In the genomic region with DNA sequence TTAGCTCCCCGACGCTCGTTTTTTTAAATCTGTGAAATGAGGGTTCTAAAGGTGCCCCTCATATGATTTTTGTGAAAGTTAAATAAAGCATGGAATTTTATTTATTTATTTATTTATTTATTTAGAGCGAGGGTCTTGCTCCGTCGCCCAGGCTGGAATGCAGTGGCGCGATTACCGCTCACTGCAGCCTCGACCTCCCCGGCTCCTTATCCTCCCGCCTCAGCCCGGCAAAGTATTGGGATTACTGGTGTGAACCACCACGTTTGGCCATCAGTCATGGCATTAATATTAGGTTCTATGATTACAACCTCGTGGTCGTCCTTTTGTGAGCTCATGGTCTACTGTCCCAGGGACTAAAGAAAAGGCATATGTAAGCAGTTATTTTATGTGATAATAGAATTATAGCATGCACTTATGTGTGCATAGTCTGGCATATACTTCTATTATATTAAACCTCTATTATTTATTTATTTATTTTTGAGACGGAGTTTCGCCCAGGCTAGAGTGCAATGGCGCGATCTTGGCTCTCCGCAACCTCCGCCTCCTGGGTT, we compare ENCODE assay signal across 9 cellular contexts. TPM values are rescaled to one million over a fixed set of nuclear protein-coding genes. Genes with fewer than 3 reads are reported as not detected.
A peak's percentile ranks its signal among the peaks of the same experiment; 100 is the strongest.
DNase-seq lines count a peak whose midpoint lies in the region; ATAC-seq, FAIRE-seq and TF ChIP-seq lines count a peak whose summit lies in the region.
"Had no signal": no experiment of that assay in that cellular context is flagged by ENCODE, and none has a peak within 500 bp of the region (broad histone marks: within the 10 kb centered on the region; RNA-seq: fewer than 3 reads in every experiment).

No MANE protein-coding gene starts in this region.

- no peaks in the 10 kb centered on the region for H3K27me3 Mint-ChIP-seq in activated T-cell treated with anti-CD3 and anti-CD28 coated beads, Interleukin-2, amount 50 U/mL, for 4 hours (ENCODE audit: low read depth)
- H3K27me3 Mint-ChIP-seq in activated naive CD8-positive, alpha-beta T cell, result no peaks in the 10 kb centered on the region

- no peaks in the 10 kb centered on the region for H3K9me3 Mint-ChIP-seq in activated T-cell treated with anti-CD3 and anti-CD28 coated beads, Interleukin-2, amount 50 U/mL, for 4 hours
- H3K9me3 Mint-ChIP-seq in activated naive CD8-positive, alpha-beta T cell (ENCODE audit: low read depth), result no peaks in the 10 kb centered on the region

- ATAC-seq in activated T-cell treated with anti-CD3 and anti-CD28 coated beads, Interleukin-2, amount 50 U/mL, for 4 hours, result no peak
- no peak for ATAC-seq in left lung

- H3K4me3 Mint-ChIP-seq in activated T-cell treated with anti-CD3 and anti-CD28 coated beads, Interleukin-2, amount 50 U/mL, for 4 hours, result peak overlapping the region; percentile 71
- peak overlapping the region; percentile 96 for H3K4me3 Mint-ChIP-seq in activated naive CD8-positive, alpha-beta T cell

- WGBS in thymus, result 87% methylated on average over 22 of the region's 22 CpGs

- intact Hi-C loops in left lung (cut with DNase I), result no loop called here

- H3K4me3 ChIP-seq in left lung, result peak overlapping the region; percentile 90 to 94
- H3K4me3 ChIP-seq in thymus (ENCODE audit: low read length), result peak overlapping the region; percentile 99

- no peak for DNase-seq in activated T-cell treated with anti-CD3 and anti-CD28 coated beads, Interleukin-2, amount 50 U/mL, for 4 hours
- DNase-seq in activated T-cell treated with anti-CD3 and anti-CD28 coated beads for 4 hours, result no peak
- DNase-seq in left lung, result no peak
- DNase-seq in GM19239 (ENCODE audit: insufficient read length, low spot score), result no peak
- no peak for DNase-seq in activated gamma-delta T cell treated with Interleukin-2 at 50 U/mL for 16 hours
- no peak for DNase-seq in NCI-H524 (lab: John Stamatoyannopoulos, UW)

- H3K27me3 ChIP-seq in left lung (no peaks in the 10 kb centered on the region), thymus (ENCODE audit: control insufficient read depth, insufficient read depth) (no peaks in the 10 kb centered on the region)

- H3K36me3 ChIP-seq in left lung (peaks cover 0 to 26% of the 10 kb centered on the region in 2 donors), thymus (ENCODE audit: control insufficient read depth, insufficient read depth) (peaks cover 22% of the 10 kb centered on the region)

- no peak for FAIRE-seq in GM19239 (lab: Jason Lieb, UNC)

- peaks cover 29% of the 10 kb centered on the region for H3K4me1 Mint-ChIP-seq in activated T-cell treated with anti-CD3 and anti-CD28 coated beads, Interleukin-2, amount 50 U/mL, for 4 hours (ENCODE audit: low read depth)
- peaks cover 35% of the 10 kb centered on the region for H3K4me1 Mint-ChIP-seq in activated naive CD8-positive, alpha-beta T cell (ENCODE audit: low read depth)

- H3K27ac Mint-ChIP-seq in activated naive CD8-positive, alpha-beta T cell, result peak overlapping the region; percentile 68

- TF ChIP-seq CTCF in left lung (IDR thresholded peaks at IDR 0.05), result no peak

- peaks cover 14 to 29% of the 10 kb centered on the region in 2 donors for H3K4me1 ChIP-seq in left lung
- peaks cover 8% of the 10 kb centered on the region for H3K4me1 ChIP-seq in thymus (ENCODE audit: control insufficient read depth, insufficient read depth, low read length)

- peaks cover 18% of the 10 kb centered on the region for H3K36me3 Mint-ChIP-seq in activated T-cell treated with anti-CD3 and anti-CD28 coated beads, Interleukin-2, amount 50 U/mL, for 4 hours (ENCODE audit: insufficient read depth)
- no peaks in the 10 kb centered on the region for H3K36me3 Mint-ChIP-seq in activated naive CD8-positive, alpha-beta T cell

- H3K27ac ChIP-seq in left lung (peak overlapping the region; percentile 95 to 96), thymus (ENCODE audit: low read depth) (no peak overlapping the region)

- no peaks in the 10 kb centered on the region for H3K9me3 ChIP-seq in left lung
- H3K9me3 ChIP-seq in thymus (ENCODE audit: control insufficient read depth), result no peaks in the 10 kb centered on the region

RNA-seq across cellular contexts. Expression of a gene that starts 0.6 kb away (rescaled TPM):
- 10 to 100 TPM; 76.0 to 82.0 (median 76.2) TPM for total RNA-seq in activated T-cell treated with anti-CD3 and anti-CD28 coated beads, Interleukin-2, amount 50 U/mL, for 4 hours
- total RNA-seq in left lung, result 10 to 100 TPM; 55.5 to 62.7 TPM
- 458 TPM for polyA plus RNA-seq in thymus

RNA-seq across cellular contexts. Expression of a gene that starts 4.8 kb away (rescaled TPM):
- total RNA-seq in activated T-cell treated with anti-CD3 and anti-CD28 coated beads, Interleukin-2, amount 50 U/mL, for 4 hours, result 10 to 100 TPM; 14.5 to 19.3 (median 17.3) TPM
- 10 to 100 TPM; 63.5 to 92.6 TPM for total RNA-seq in left lung
- polyA plus RNA-seq in thymus, result 28.3 TPM

RNA-seq across cellular contexts. Expression of a gene that starts 45.9 kb away (rescaled TPM):
- under 1 TPM in 1 of 3 donors, not detected in 2; 0.18 TPM for total RNA-seq in activated T-cell treated with anti-CD3 and anti-CD28 coated beads, Interleukin-2, amount 50 U/mL, for 4 hours
- total RNA-seq in left lung, result 1 to 10 TPM; 3.9 to 8.3 TPM
- 1.3 TPM for polyA plus RNA-seq in thymus

RNA-seq across cellular contexts. Expression of a gene that starts 49.5 kb away (rescaled TPM):
- total RNA-seq in activated T-cell treated with anti-CD3 and anti-CD28 coated beads, Interleukin-2, amount 50 U/mL, for 4 hours, result 1 to 10 TPM in 1 of 3 donors, under 1 TPM in 2; 0.43 to 1.6 (median 0.48) TPM
- total RNA-seq in left lung, result not detected
- polyA plus RNA-seq in thymus, result 0.30 TPM
- total RNA-seq: Daoy had no signal

RNA-seq across cellular contexts. Expression of a gene that starts 50.6 kb away (rescaled TPM):
- total RNA-seq in activated T-cell treated with anti-CD3 and anti-CD28 coated beads, Interleukin-2, amount 50 U/mL, for 4 hours, result not detected
- total RNA-seq in left lung, result 1 to 10 TPM; 1.0 to 1.1 TPM
- polyA plus RNA-seq in thymus, result 0.52 TPM
- total RNA-seq: Daoy had no signal

Comparison
In these comparisons a context has a peak if more than half of its experiments do, and no peak if none do; other contexts are left out.
1. RNA of a gene that starts 45.9 kb away (total RNA-seq): 3.9 to 8.3 TPM in left lung; 0.18 TPM in activated T-cell treated with anti-CD3 and anti-CD28 coated beads, Interleukin-2, amount 50 U/mL, for 4 hours; every median in the first group is over 4 times any median in the second.